ENCODE assay signal across 14 cellular contexts in the genomic region with DNA sequence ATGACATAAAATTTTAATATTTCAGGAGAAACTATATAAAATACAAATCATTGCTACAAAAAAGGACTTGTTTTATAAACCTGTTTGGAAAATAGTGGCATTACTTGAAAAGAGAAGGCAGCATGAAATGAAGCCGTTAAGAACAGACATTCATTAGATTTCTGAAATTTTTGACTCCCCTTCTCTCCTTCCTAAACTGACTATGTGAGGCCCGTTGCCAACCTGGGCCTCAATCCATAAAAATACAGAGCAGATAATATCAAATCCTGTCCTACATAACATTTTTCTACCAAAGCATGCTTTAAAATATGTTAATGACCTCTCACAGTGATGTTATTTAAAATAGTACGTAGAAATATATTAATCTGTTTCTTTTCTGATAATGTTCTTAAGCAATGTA.
DNase-seq lines count a peak whose midpoint lies in the region; ATAC-seq, FAIRE-seq and TF ChIP-seq lines count a peak whose summit lies in the region.
"Had no signal": no experiment of that assay in that cellular context is flagged by ENCODE, and none has a peak within 500 bp of the region (broad histone marks: within the 10 kb centered on the region; RNA-seq: fewer than 3 reads in every experiment).

No MANE protein-coding gene starts in this region.

- H3K4me3 ChIP-seq in fibroblast of pulmonary artery (replicated peaks; ENCODE audit: low read depth, low read length) (no peak overlapping the region), retinal pigment epithelial cell (ENCODE audit: low read length) (no peak overlapping the region)
- H3K4me3 ChIP-seq: BLaER1 treated with 17β-estradiol and CSF1 and Interleukin-3, amounts not matched to agents 10 nM and 100 nM; HAP-1 had no signal

- peak; percentile 28 for FAIRE-seq in G401.6 (lab: Jason Lieb, UNC)

- no peak for TF ChIP-seq CTCF in fibroblast of pulmonary artery (IDR thresholded peaks at IDR 0.05; ENCODE audit: low read length, missing control alignments)
- no peak for TF ChIP-seq CTCF in retinal pigment epithelial cell (conservative IDR thresholded peaks at IDR 0.05; ENCODE audit: low read depth, low read length)

- DNase-seq in NCI-H446 treated with DMSO at 0.1 percent for 48 hours (lab: John Stamatoyannopoulos, UW), result peak; percentile 53
- peak; percentile 20 for DNase-seq in fibroblast of pulmonary artery (ENCODE audit: low read depth)
- DNase-seq in retinal pigment epithelial cell (ENCODE audit: low read depth), result peak; percentile 15
- no peak for DNase-seq in activated CD4-positive, alpha-beta T cell treated with anti-CD3 and anti-CD28 coated beads for 4 hours
- no peak for DNase-seq in NCI-H345 (lab: John Stamatoyannopoulos, UW)
- DNase-seq: Calu3; CD8-positive, alpha-beta T cell; DMS153; DMS79; GF-D8 had no signal

- ATAC-seq in GM21619 (IDR thresholded peaks at IDR 0.05; ENCODE audit: unreplicated experiment), result no peak
- ATAC-seq: CD8-positive, alpha-beta T cell had no signal

Comparison
In these comparisons a context has a peak if more than half of its experiments do, and no peak if none do; other contexts are left out.
1. DNase-seq: peak in NCI-H446 treated with DMSO at 0.1 percent for 48 hours (single experiment), fibroblast of pulmonary artery (single experiment) and retinal pigment epithelial cell (single experiment); none in activated CD4-positive, alpha-beta T cell treated with anti-CD3 and anti-CD28 coated beads for 4 hours (0 of 2) and NCI-H345 (single experiment).